In the genomic region with DNA sequence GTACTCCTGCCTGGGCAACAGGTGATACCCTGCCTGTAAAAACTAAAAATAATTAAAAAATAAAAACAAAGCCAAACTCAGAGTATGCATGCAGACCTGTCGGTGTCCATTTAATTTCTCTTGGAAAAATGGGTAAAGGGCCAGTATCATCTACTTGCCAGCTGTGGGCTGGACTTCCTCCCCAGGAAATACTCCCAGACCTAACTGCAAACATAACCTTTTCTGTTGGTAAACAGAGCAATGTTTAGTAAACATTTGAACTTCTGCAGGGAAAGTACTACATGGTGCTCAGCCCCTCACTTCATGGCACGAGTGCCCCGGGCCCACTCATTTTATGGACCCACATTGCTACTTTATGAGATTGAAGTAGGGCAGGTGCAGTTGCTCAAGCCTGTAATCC, we compare ENCODE assay signal across 30 cellular contexts.
"Had no signal": no experiment of that assay in that cellular context is flagged by ENCODE, and none has a peak within 500 bp of the region (broad histone marks: within the 10 kb centered on the region; RNA-seq: fewer than 3 reads in every experiment).

No MANE protein-coding gene starts in this region.

- H3K27ac ChIP-seq: neutrophil, ovary, parathyroid adenoma, psoas muscle, skin epidermis, spleen, suprapubic skin, testis, tibial nerve, upper lobe of left lung, uterus had no signal

- H3K4me3 ChIP-seq: ovary, psoas muscle, skin epidermis, smooth muscle cell, spleen, suprapubic skin, testis, tibial nerve, upper lobe of left lung, uterus had no signal

- DNase-seq: naive B cell; naive thymus-derived CD8-positive, alpha-beta T cell; nephron progenitor cell; nucleus accumbens; ovary; psoas muscle; right cardiac atrium; spleen; stimulated activated CD4-positive, alpha-beta T cell treated with anti-CD3 and anti-CD28 coated beads, Interleukin-12 subunit alpha, Interleukin-12 subunit beta, amount 100 ng/mL, for 4 hours; stimulated activated CD4-positive, alpha-beta T cell treated with anti-CD3 and anti-CD28 coated beads, Interleukin-1b, Interleukin-23, amount 100 ng/mL, for 48 hours; stimulated activated CD4-positive, alpha-beta T cell treated with anti-CD3 and anti-CD28 coated beads, Interleukin-4, amount 100 ng/mL, for 1 hour; stimulated activated CD4-positive, alpha-beta T cell treated with anti-CD3 and anti-CD28 coated beads, Interleukin-4, amount 100 ng/mL, for 4 hours; stimulated activated CD8-positive, alpha-beta memory T cell treated with anti-CD3 and anti-CD28 coated beads, Interleukin-4, amount 100 ng/mL, for 48 hours; stimulated activated naive CD4-positive, alpha-beta T cell; stimulated activated naive CD8-positive, alpha-beta T cell treated with anti-CD3 and anti-CD28 coated beads, Interleukin-15, amount 100 ng/mL, for 72 hours; stimulated activated naive CD8-positive, alpha-beta T cell treated with anti-CD3 and anti-CD28 coated beads, Interleukin-15, Interleukin-2, amounts not matched to agents 100 U/mL and 50 U/mL, for 24 hours; substantia nigra; testis; trophoblast cell; upper lobe of left lung; uterus had no signal

- H3K9me3 ChIP-seq: neutrophil, ovary, psoas muscle, spleen, suprapubic skin, testis, tibial nerve, upper lobe of left lung, uterus had no signal

- H3K4me1 ChIP-seq: parathyroid adenoma, psoas muscle, spleen, suprapubic skin, testis, tibial nerve, upper lobe of left lung, uterus had no signal

- H3K36me3 ChIP-seq: neutrophil, ovary, spleen, suprapubic skin, upper lobe of left lung, uterus had no signal

- H3K27me3 ChIP-seq: neutrophil, ovary, spleen, suprapubic skin, testis, tibial nerve, upper lobe of left lung, uterus had no signal

- ATAC-seq: naive thymus-derived CD8-positive, alpha-beta T cell; natural killer cell treated with Interleukin-12 subunit alpha and Interleukin-12 subunit beta and Interleukin-15 and Interleukin-18, amount 100 ng/mL, for 72 hours; psoas muscle; right cardiac atrium; sciatic nerve; stimulated activated memory B cell treated with anti-CD40 and anti-IgM and Interleukin-4, amounts not matched to agents 10 μg/mL and 1 μg/mL and 100 μg/mL, for 72 hours; stimulated activated naive CD8-positive, alpha-beta T cell treated with anti-CD3 and anti-CD28 coated beads, Interleukin-15, amount 100 ng/mL, for 72 hours; stimulated activated naive CD8-positive, alpha-beta T cell treated with anti-CD3 and anti-CD28 coated beads, Interleukin-15, Interleukin-2, amounts not matched to agents 100 U/mL and 50 U/mL, for 24 hours had no signal
